ENCODE assay signal across 22 cellular contexts in genomic region chr11:69436041-69436982, GRCh38. TPM values are rescaled to one million over a fixed set of nuclear protein-coding genes. Genes with fewer than 3 reads are reported as not detected.
A peak's percentile ranks its signal among the peaks of the same experiment; 100 is the strongest.
DNase-seq lines count a peak whose midpoint lies in the region; ATAC-seq, FAIRE-seq and TF ChIP-seq lines count a peak whose summit lies in the region.
"Had no signal": no experiment of that assay in that cellular context is flagged by ENCODE, and none has a peak within 500 bp of the region (broad histone marks: within the 10 kb centered on the region; RNA-seq: fewer than 3 reads in every experiment).

No MANE protein-coding gene starts in this region.

- peak overlapping the region; percentile 66 for H3K27ac ChIP-seq in RWPE2 (ENCODE audit: poor library complexity, severe bottlenecking)
- no peak overlapping the region for H3K27ac ChIP-seq in keratinocyte (ENCODE audit: control insufficient read depth, insufficient read depth, low read length)
- H3K27ac ChIP-seq in spleen = no peak overlapping the region

- H3K9ac ChIP-seq in keratinocyte (ENCODE audit: control insufficient read depth, extremely low read depth, insufficient read depth, low read length) = no peak overlapping the region

- H3K4me3 Mint-ChIP-seq in immature natural killer cell = no peak overlapping the region
- H3K4me3 Mint-ChIP-seq: effector memory CD8-positive, alpha-beta T cell; stimulated activated memory B cell treated with anti-CD40 and anti-IgM and Interleukin-4, amounts not matched to agents 10 μg/mL and 1 μg/mL and 100 μg/mL, for 72 hours; T-helper 1 cell treated with Interleukin-12 subunit alpha and Interleukin-12 subunit beta and Interleukin-4 antibody, amounts not matched to agents 30 μg/mL and 1 μg/mL, for 36 hours had no signal

- DNase-seq in HTR-8/SVneo (ENCODE audit: insufficient read length, low spot score) (no peak), RWPE2 (ENCODE audit: low spot score) (no peak), keratinocyte (ENCODE audit: low read depth, low spot score) (no peak), spleen (peak; percentile 59), NCI-H146 (lab: John Stamatoyannopoulos, UW) (no peak), DMS153 treated with DMSO at 0.1 percent for 48 hours (lab: John Stamatoyannopoulos, UW; ENCODE audit: unreplicated experiment) (no peak), LoVo (ENCODE audit: low spot score) (no peak), immature natural killer cell (no peak)
- DNase-seq: activated CD4-positive, alpha-beta T cell treated with anti-CD3 and anti-CD28 coated beads for 48 hours; activated naive CD4-positive, alpha-beta T cell treated with anti-CD3 and anti-CD28 coated beads, Interleukin-2, amount 50 U/mL, for 16 hours; activated T-cell treated with anti-CD3 and anti-CD28 coated beads for 4 hours; DMS53; effector memory CD8-positive, alpha-beta T cell; foreskin fibroblast; GOT3; NCI-H1436 treated with DMSO at 0.1 percent for 48 hours had no signal

- TF ChIP-seq CTCF in RWPE2 (IDR thresholded peaks at IDR 0.05; ENCODE audit: poor library complexity, severe bottlenecking) (no peak), keratinocyte (optimal IDR thresholded peaks at IDR 0.05 in 1 of 3, IDR thresholded peaks at IDR 0.05 in 1 of 3, conservative IDR thresholded peaks at IDR 0.05 in 1 of 3; ENCODE audit: extremely low read depth in 1 of 3, insufficient read depth in 2 of 3, low read length in 3 of 3) (no peak), spleen (IDR thresholded peaks at IDR 0.05 in 8 of 11, conservative IDR thresholded peaks at IDR 0.05 in 3 of 11) (no peak)

- dilution Hi-C loops in keratinocyte (cut with MboI; ENCODE audit: extremely low pct_ligation_motif_present, low sequenced_read_pairs) = no loop called here

- H3K36me3 ChIP-seq in RWPE2 (ENCODE audit: low read depth) (no peaks in the 10 kb centered on the region), keratinocyte (ENCODE audit: control insufficient read depth in 2 of 2, extremely low read depth in 1 of 2, insufficient read depth in 2 of 2, low read length in 2 of 2) (no peaks in the 10 kb centered on the region), spleen (no peaks in the 10 kb centered on the region)
- H3K36me3 ChIP-seq: BE2C had no signal

- H3K4me3 ChIP-seq in RWPE2 (ENCODE audit: severe bottlenecking) (no peak overlapping the region), keratinocyte (ENCODE audit: control insufficient read depth in 2 of 3, extremely low read depth in 1 of 3, insufficient read depth in 2 of 3, low read depth in 1 of 3, low read length in 3 of 3) (no peak overlapping the region), spleen (no peak overlapping the region)

- H3K36me3 Mint-ChIP-seq in immature natural killer cell = no peaks in the 10 kb centered on the region
- H3K36me3 Mint-ChIP-seq: stimulated activated memory B cell treated with anti-CD40 and anti-IgM and Interleukin-4, amounts not matched to agents 10 μg/mL and 1 μg/mL and 100 μg/mL, for 72 hours had no signal

- H3K4me1 Mint-ChIP-seq in immature natural killer cell = peaks cover 0 to 2% of the 10 kb centered on the region in 2 donors
- H3K4me1 Mint-ChIP-seq: stimulated activated memory B cell treated with anti-CD40 and anti-IgM and Interleukin-4, amounts not matched to agents 10 μg/mL and 1 μg/mL and 100 μg/mL, for 72 hours had no signal

- H3K27me3 Mint-ChIP-seq in immature natural killer cell (ENCODE audit: low read depth in 3 of 3) = peaks cover 3 to 12% (median 6%) of the 10 kb centered on the region in 3 donors

- H3K9me3 Mint-ChIP-seq in immature natural killer cell = no peaks in the 10 kb centered on the region
- H3K9me3 Mint-ChIP-seq: effector memory CD8-positive, alpha-beta T cell; stimulated activated memory B cell treated with anti-CD40 and anti-IgM and Interleukin-4, amounts not matched to agents 10 μg/mL and 1 μg/mL and 100 μg/mL, for 72 hours; T-helper 1 cell treated with Interleukin-12 subunit alpha and Interleukin-12 subunit beta and Interleukin-4 antibody, amounts not matched to agents 30 μg/mL and 1 μg/mL, for 36 hours had no signal

- FAIRE-seq in HTR-8/SVneo (lab: Jason Lieb, UNC) (peak; percentile 33), keratinocyte (lab: Jason Lieb, UNC) (no peak)

- H3K9me1 ChIP-seq in keratinocyte (ENCODE audit: control insufficient read depth, extremely low read depth, insufficient read depth, low read length) = no peaks in the 10 kb centered on the region

- no peak overlapping the region for H3K27ac Mint-ChIP-seq in immature natural killer cell
- H3K27ac Mint-ChIP-seq: effector memory CD8-positive, alpha-beta T cell; stimulated activated memory B cell treated with anti-CD40 and anti-IgM and Interleukin-4, amounts not matched to agents 10 μg/mL and 1 μg/mL and 100 μg/mL, for 72 hours; T-helper 1 cell treated with Interleukin-12 subunit alpha and Interleukin-12 subunit beta and Interleukin-4 antibody, amounts not matched to agents 30 μg/mL and 1 μg/mL, for 36 hours had no signal

- no peaks in the 10 kb centered on the region for H3K79me2 ChIP-seq in keratinocyte (ENCODE audit: control insufficient read depth, insufficient read depth, low read length)

- no peaks in the 10 kb centered on the region for H4K20me1 ChIP-seq in keratinocyte (ENCODE audit: control insufficient read depth, extremely low read depth, insufficient read depth, low read length)

- WGBS in spleen, 5 donors = 68 to 84% (median 73%) methylated on average over 18 to 22 of the region's 22 CpGs

- ATAC-seq in RWPE2 (ENCODE audit: low read depth) = no peak
- ATAC-seq: effector memory CD8-positive, alpha-beta T cell; sciatic nerve; stimulated activated memory B cell treated with anti-CD40 and anti-IgM and Interleukin-4, amounts not matched to agents 10 μg/mL and 1 μg/mL and 100 μg/mL, for 72 hours had no signal

- no peak for TF ChIP-seq POLR2A in spleen (IDR thresholded peaks at IDR 0.05)

- intact Hi-C loops in spleen (cut with DNase I; ENCODE audit: low total_unique reads) = no loop called here

- H3K4me1 ChIP-seq in RWPE2 (ENCODE audit: insufficient read depth, poor library complexity, severe bottlenecking) (peaks cover 14% of the 10 kb centered on the region), keratinocyte (ENCODE audit: control insufficient read depth, extremely low read depth, insufficient read depth, low read length) (peaks cover 13% of the 10 kb centered on the region), spleen (peaks cover 0 to 17% (median 0%) of the 10 kb centered on the region in 6 donors)

- H3K9me3 ChIP-seq in RWPE2 (ENCODE audit: severe bottlenecking) (no peaks in the 10 kb centered on the region), keratinocyte (ENCODE audit: control insufficient read depth, low read depth, low read length) (no peaks in the 10 kb centered on the region), spleen (no peaks in the 10 kb centered on the region)
- H3K9me3 ChIP-seq: BE2C had no signal

- H2AFZ ChIP-seq in keratinocyte (ENCODE audit: control insufficient read depth, low read length) = no peak overlapping the region

- no peaks in the 10 kb centered on the region for H3K27me3 ChIP-seq in RWPE2 (ENCODE audit: insufficient read depth, poor library complexity, severe bottlenecking)
- H3K27me3 ChIP-seq in keratinocyte (ENCODE audit: control insufficient read depth, extremely low read depth, insufficient read depth, low read length) = peaks cover 3% of the 10 kb centered on the region
- peaks cover 0 to 25% (median 0%) of the 10 kb centered on the region in 7 donors for H3K27me3 ChIP-seq in spleen (replicated peaks in 1 of 7)
- H3K27me3 ChIP-seq: BE2C had no signal

- peak overlapping the region; percentile 22 for H3K4me2 ChIP-seq in keratinocyte (ENCODE audit: control insufficient read depth, extremely low read depth, insufficient read depth, low read depth, low read length)

RNA-seq across cellular contexts. Expression of gene LINC01488, which starts 45.2 kb away (rescaled TPM):
- polyA plus RNA-seq in keratinocyte (not detected in 3 replicates), spleen (not detected), immature natural killer cell (not detected)
- polyA plus RNA-seq in keratinocyte (2011; ENCODE audit: low read depth) = not detected
- polyA plus RNA-seq in keratinocyte (2011; cell fraction: cytosol; rRNA removed) = not detected in 2 replicates
- polyA plus RNA-seq in keratinocyte (2011; cell fraction: nucleus; rRNA removed) = not detected in 2 replicates
- not detected in 2 replicates for polyA plus RNA-seq in keratinocyte (2012; ENCODE audit: low replicate concordance)
- not detected in 3 replicates for polyA minus RNA-seq in keratinocyte
- polyA minus RNA-seq in keratinocyte (2011; cell fraction: cytosol; rRNA and poly(A)+ RNA removed) = not detected
- not detected in 2 replicates for polyA minus RNA-seq in keratinocyte (2011; cell fraction: nucleus; rRNA and poly(A)+ RNA removed)
- not detected for total RNA-seq in spleen
- total RNA-seq: NCI-H460, sciatic nerve, ureter had no signal
